In the genomic region with DNA sequence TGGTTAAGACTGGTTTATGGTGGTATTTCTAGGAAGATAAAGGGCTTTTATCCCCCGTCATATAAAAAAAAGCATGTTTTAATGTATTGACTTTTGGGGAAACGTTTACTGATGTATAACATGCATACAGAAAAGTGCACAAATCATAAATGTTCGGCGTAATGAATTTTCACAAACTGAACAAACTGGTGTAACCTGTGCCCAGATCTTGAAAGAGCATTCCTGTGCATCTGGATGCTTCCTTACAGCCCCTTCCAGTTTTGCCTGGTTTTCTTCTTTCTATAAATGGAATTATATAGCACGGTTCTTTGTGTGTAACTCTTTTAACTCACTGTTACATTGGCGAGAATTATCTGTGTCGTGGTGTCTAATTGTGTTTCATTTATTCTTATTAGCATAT, we compare ENCODE assay signal across 18 cellular contexts.
DNase-seq lines count a peak whose midpoint lies in the region; ATAC-seq and TF ChIP-seq lines count a peak whose summit lies in the region.
"Had no signal": no experiment of that assay in that cellular context is flagged by ENCODE, and none has a peak within 500 bp of the region (broad histone marks: within the 10 kb centered on the region; RNA-seq: fewer than 3 reads in every experiment).

No MANE protein-coding gene starts in this region.

- BruUV-seq in Caco-2 (replicated peaks; lab: Mats Ljungman, UMichigan): no TSS peak

- POLR2A ChIA-PET in Caco-2 (lab: Charles Lee): interaction anchor here (0.7 kb wide), 1 partner anchor 11 kb away, joined by 3 read pairs; no protein-coding TSS in a partner anchor

- no peaks in the 10 kb centered on the region for H3K36me3 ChIP-seq in Caco-2 (ENCODE audit: control insufficient read depth, insufficient read depth, low read length)
- H3K36me3 ChIP-seq: BLaER1 had no signal

- CTCF ChIA-PET in Caco-2 (lab: Charles Lee): interaction anchor here (0.5 kb wide), 1 partner anchor 513 kb away, joined by 3 read pairs; no protein-coding TSS in a partner anchor

- H3K4me1 Mint-ChIP-seq in Caco-2 (ENCODE audit: low read depth, unreplicated experiment) (peaks cover 32% of the 10 kb centered on the region), brain (peaks cover 24% of the 10 kb centered on the region), type B pancreatic cell (ENCODE audit: unreplicated experiment) (peaks cover 45% of the 10 kb centered on the region)
- H3K4me1 Mint-ChIP-seq: CD4-positive, alpha-beta memory T cell had no signal

- H3K4me1 ChIP-seq in Caco-2: peaks cover 26% of the 10 kb centered on the region

- H3K9me3 ChIP-seq in Caco-2: no peaks in the 10 kb centered on the region
- H3K9me3 ChIP-seq: A549 had no signal

- no peaks in the 10 kb centered on the region; the same call in 1 of the 2 replicates for H3K27me3 ChIP-seq in Caco-2 (replicated peaks; ENCODE audit: control insufficient read depth, insufficient read depth, low read length)
- H3K27me3 ChIP-seq: BLaER1 had no signal

- no peak overlapping the region for H3K4me3 ChIP-seq in Caco-2 (ENCODE audit: low read depth, low read length)
- H3K4me3 ChIP-seq: A549, BLaER1, GM12878 had no signal

- DNase-seq in Caco-2 (peak in 1 of 2 experiments; percentile 49), left colon (no peak), type B pancreatic cell (ENCODE audit: extremely low spot score, unreplicated experiment) (no peak), T-helper 1 cell (no peak)
- DNase-seq in stimulated activated CD4-positive, alpha-beta T cell treated with anti-CD3 and anti-CD28 coated beads, Interleukin-4, amount 100 ng/mL, for 1 hour: no peak
- DNase-seq: Calu3; CD4-positive, alpha-beta memory T cell; GOT3; H7; HFFc6; IMR-90 had no signal

- peak overlapping the region; percentile 27 for H3K27ac Mint-ChIP-seq in Caco-2 (ENCODE audit: unreplicated experiment)
- peak overlapping the region in 4 of 5 experiments; percentile 22 to 88 (median 36) for H3K27ac Mint-ChIP-seq in brain
- H3K27ac Mint-ChIP-seq in type B pancreatic cell: peak overlapping the region; percentile 77
- H3K27ac Mint-ChIP-seq: CD4-positive, alpha-beta memory T cell; HFFc6 had no signal

- H3K4me3 Mint-ChIP-seq in Caco-2 (ENCODE audit: unreplicated experiment): no peak overlapping the region
- H3K4me3 Mint-ChIP-seq in brain: peak overlapping the region in 2 of 5 experiments; percentile 15 to 19
- peak overlapping the region; percentile 31 for H3K4me3 Mint-ChIP-seq in type B pancreatic cell
- H3K4me3 Mint-ChIP-seq: CD14-positive monocyte; CD4-positive, alpha-beta memory T cell; HFFc6 had no signal

- TF ChIP-seq CTCF in Caco-2 (IDR thresholded peaks at IDR 0.05; ENCODE audit: insufficient read depth in 1 of 2, low read depth in 1 of 2, low read length in 1 of 2, severe bottlenecking in 1 of 2, unreplicated experiment in 1 of 2) (no peak), brain (conservative IDR thresholded peaks at IDR 0.05) (no peak), type B pancreatic cell (conservative IDR thresholded peaks at IDR 0.05) (no peak)

- H3K27me3 Mint-ChIP-seq in Caco-2 (ENCODE audit: insufficient read depth, unreplicated experiment): no peaks in the 10 kb centered on the region
- H3K27me3 Mint-ChIP-seq in brain: peaks cover 3% of the 10 kb centered on the region
- peaks cover 5% of the 10 kb centered on the region for H3K27me3 Mint-ChIP-seq in type B pancreatic cell
- H3K27me3 Mint-ChIP-seq: CD4-positive, alpha-beta memory T cell had no signal

- peaks cover 9% of the 10 kb centered on the region for H3K9me3 Mint-ChIP-seq in Caco-2 (ENCODE audit: unreplicated experiment)
- peaks cover 0 to 4% (median 0%) of the 10 kb centered on the region in 5 experiments for H3K9me3 Mint-ChIP-seq in brain
- H3K9me3 Mint-ChIP-seq in type B pancreatic cell: no peaks in the 10 kb centered on the region
- H3K9me3 Mint-ChIP-seq: HFFc6 had no signal

- no peaks in the 10 kb centered on the region for H3K36me3 Mint-ChIP-seq in Caco-2 (ENCODE audit: insufficient read depth, unreplicated experiment)
- no peaks in the 10 kb centered on the region for H3K36me3 Mint-ChIP-seq in brain
- no peaks in the 10 kb centered on the region for H3K36me3 Mint-ChIP-seq in type B pancreatic cell
- H3K36me3 Mint-ChIP-seq: CD14-positive monocyte; CD4-positive, alpha-beta memory T cell had no signal

- ATAC-seq in left colon: peak; percentile 39
- ATAC-seq in HG03460 (IDR thresholded peaks at IDR 0.05; ENCODE audit: unreplicated experiment): no peak
- ATAC-seq: A549, GM12878, HCT116 had no signal

- intact Hi-C loops in Caco-2 (cut with micrococcal nuclease; ENCODE audit: unreplicated experiment) (no loop called here), left colon (cut with DNase I, micrococcal nuclease) (no loop called here)

Comparison
In these comparisons a context has a peak if more than half of its experiments do, and no peak if none do; other contexts are left out.
1. H3K27ac Mint-ChIP-seq: peak in every context shown above with its lines; median percentile 77 in type B pancreatic cell; 36 in brain; 27 in Caco-2.